ENCODE assay signal across 8 cellular contexts in the genomic region with DNA sequence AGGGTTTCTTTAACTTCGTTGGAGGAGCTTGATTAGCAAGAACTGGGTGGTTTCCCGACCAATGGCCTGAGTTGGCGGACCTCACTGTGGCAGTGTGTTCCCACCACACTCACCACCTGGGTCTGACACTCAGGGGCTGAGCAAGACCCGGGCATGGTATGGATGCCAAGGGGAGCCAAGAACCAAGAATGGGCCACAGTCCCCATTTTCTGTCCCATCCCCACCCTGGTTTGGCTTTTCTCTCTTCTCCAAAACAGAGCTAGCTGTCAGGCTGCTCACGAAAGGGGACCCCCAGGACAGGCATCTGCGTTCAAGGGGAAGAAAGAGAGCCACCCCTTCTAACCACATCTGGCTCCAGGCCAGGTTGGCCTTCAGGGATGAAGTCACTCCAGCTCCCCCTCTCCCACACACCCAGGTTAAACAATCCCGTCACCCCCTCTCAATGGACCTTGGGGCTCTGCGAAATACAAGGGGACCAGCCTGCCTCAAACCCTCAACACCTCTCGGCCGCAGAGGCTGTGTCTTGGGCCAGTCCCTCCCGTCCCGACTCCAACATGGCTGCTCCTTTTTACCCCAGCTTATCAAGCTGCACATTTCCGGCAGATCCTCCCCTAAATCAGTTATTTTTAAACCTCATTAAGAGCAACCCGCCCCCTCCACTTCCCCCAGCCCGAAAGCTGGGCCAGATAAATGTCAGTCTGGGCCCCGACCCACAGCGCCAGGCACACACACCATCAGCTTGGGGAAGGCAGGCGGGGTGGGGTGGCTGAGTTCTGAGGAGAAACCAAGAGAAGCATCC. TPM values are rescaled to one million over a fixed set of nuclear protein-coding genes. Genes with fewer than 3 reads are reported as not detected.
DNase-seq lines count a peak whose midpoint lies in the region; ATAC-seq and TF ChIP-seq lines count a peak whose summit lies in the region.

No MANE protein-coding gene starts in this region.

- intact Hi-C loops in uterus (cut with DNase I; ENCODE audit: low total_unique reads): no loop called here

- DNase-seq in uterus (peak in 1 of 2 donors; percentile 52), NCI-H1694 (lab: John Stamatoyannopoulos, UW) (no peak), left lobe of liver (ENCODE audit: low spot score) (no peak), NCI-H748 (lab: John Stamatoyannopoulos, UW; ENCODE audit: unreplicated experiment) (no peak)

- H3K9ac ChIP-seq in liver (ENCODE audit: low read depth in 1 of 2, low read length in 2 of 2): no peak overlapping the region

- ATAC-seq in HG02642 (IDR thresholded peaks at IDR 0.05; ENCODE audit: poor library complexity, unreplicated experiment): peak; percentile 10
- ATAC-seq in left lobe of liver: no peak

- H3K9me3 ChIP-seq in liver (ENCODE audit: control insufficient read depth in 4 of 4, low read length in 3 of 4) (no peaks in the 10 kb centered on the region), uterus (no peaks in the 10 kb centered on the region)

- peak overlapping the region; percentile 95 for H3K27ac Mint-ChIP-seq in activated naive CD8-positive, alpha-beta T cell

- H3K4me1 ChIP-seq in liver (ENCODE audit: control insufficient read depth in 4 of 4, insufficient read depth in 4 of 4, low read length in 3 of 4): peaks cover 12 to 37% (median 23%) of the 10 kb centered on the region in 4 donors
- H3K4me1 ChIP-seq in uterus: peaks cover 0 to 15% of the 10 kb centered on the region in 2 donors

- no peak for TF ChIP-seq RAD21 in liver (IDR thresholded peaks at IDR 0.05)

- H3K4me3 Mint-ChIP-seq in activated naive CD8-positive, alpha-beta T cell: peak overlapping the region; percentile 95

- peaks cover 15% of the 10 kb centered on the region for H3K36me3 Mint-ChIP-seq in activated naive CD8-positive, alpha-beta T cell

- no peaks in the 10 kb centered on the region for H3K27me3 ChIP-seq in liver (ENCODE audit: control insufficient read depth in 4 of 4, insufficient read depth in 4 of 4, low read length in 3 of 4)
- H3K27me3 ChIP-seq in uterus: no peaks in the 10 kb centered on the region

- no peak for TF ChIP-seq CTCF in 22Rv1 (IDR thresholded peaks at IDR 0.05)
- no peak for TF ChIP-seq CTCF in liver (IDR thresholded peaks at IDR 0.05; ENCODE audit: low read depth, low read length, missing input control)
- TF ChIP-seq CTCF in uterus (IDR thresholded peaks at IDR 0.05): no peak

- WGBS in liver: 71% methylated on average over 18 of the region's 18 CpGs

- H3K4me3 ChIP-seq in liver (ENCODE audit: low read depth in 1 of 3, low read length in 3 of 3): peak overlapping the region in 2 of 3 donors; percentile 9 to 18
- H3K4me3 ChIP-seq in uterus: peak overlapping the region; percentile 85 to 94

- no peak for TF ChIP-seq POLR2A in uterus (IDR thresholded peaks at IDR 0.05)

- peaks cover 8 to 30% (median 21%) of the 10 kb centered on the region in 4 donors for H3K36me3 ChIP-seq in liver (ENCODE audit: control insufficient read depth in 4 of 4, insufficient read depth in 3 of 4, low read depth in 1 of 4, low read length in 3 of 4)
- H3K36me3 ChIP-seq in uterus: no peaks in the 10 kb centered on the region

- no peaks in the 10 kb centered on the region for H3K27me3 Mint-ChIP-seq in activated naive CD8-positive, alpha-beta T cell

- peak overlapping the region; percentile 95; the same call in 1 of the 2 replicates for H3K27ac ChIP-seq in 22Rv1
- peak overlapping the region; percentile 95 to 97 for H3K27ac ChIP-seq in liver (ENCODE audit: low read depth in 1 of 2, low read length in 2 of 2)
- H3K27ac ChIP-seq in uterus: peak overlapping the region; percentile 96 to 97

- peaks cover 75% of the 10 kb centered on the region for H3K4me1 Mint-ChIP-seq in activated naive CD8-positive, alpha-beta T cell (ENCODE audit: low read depth)

- no peaks in the 10 kb centered on the region for H3K9me3 Mint-ChIP-seq in activated naive CD8-positive, alpha-beta T cell (ENCODE audit: low read depth)

TF ChIP-seq in liver, 16 proteins besides CTCF, POLR2A, EP300 and RAD21:
- TF ChIP-seq TAF1 (conservative IDR thresholded peaks at IDR 0.05) (no peak), MAX (IDR thresholded peaks at IDR 0.05) (no peak), EGR1 (IDR thresholded peaks at IDR 0.05; ENCODE audit: low read depth in 2 of 2) (no peak), NR2F2 (IDR thresholded peaks at IDR 0.05) (no peak), FOXA1 (IDR thresholded peaks at IDR 0.05) (no peak), HNF4G (IDR thresholded peaks at IDR 0.05) (no peak), YY1 (IDR thresholded peaks at IDR 0.05) (peak; percentile 6)
- TF ChIP-seq, protein P1, sequence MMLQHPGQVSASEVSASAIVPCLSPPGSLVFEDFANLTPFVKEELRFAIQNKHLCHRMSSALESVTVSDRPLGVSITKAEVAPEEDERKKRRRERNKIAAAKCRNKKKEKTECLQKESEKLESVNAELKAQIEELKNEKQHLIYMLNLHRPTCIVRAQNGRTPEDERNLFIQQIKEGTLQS (IDR thresholded peaks at IDR 0.05): no peak

RNA-seq across cellular contexts. Expression of gene TAGLN2, which starts 3.4 kb away (rescaled TPM):
- total RNA-seq in liver (10 to 100 TPM; 46.4 to 81.8 TPM), uterus (100 to 1,000 TPM; 113 to 246 (median 197) TPM), left lobe of liver (68.3 TPM)
- polyA plus RNA-seq in liver: 100 to 1,000 TPM in 1 of 2 donors, 10 to 100 TPM in 1; 77.8 to 113 TPM

RNA-seq across cellular contexts. Expression of gene CFAP45, which starts 21.9 kb away (rescaled TPM):
- total RNA-seq in liver (not detected), uterus (1 to 10 TPM in 2 of 4 donors, under 1 TPM in 1, not detected in 1; 0.97 to 3.6 (median 1.8) TPM), left lobe of liver (not detected)
- polyA plus RNA-seq in liver: under 1 TPM; 0.03 to 0.24 TPM

RNA-seq across cellular contexts. Expression of gene IGSF9, which starts 23.5 kb away (rescaled TPM):
- total RNA-seq in liver (10 to 100 TPM in 1 of 2 donors, under 1 TPM in 1; 0.14 to 18.2 TPM), uterus (1 to 10 TPM in 2 of 4 donors, under 1 TPM in 1, not detected in 1; 0.29 to 6.2 (median 1.2) TPM), left lobe of liver (17.0 TPM)
- 10 to 100 TPM; 14.0 to 21.3 TPM for polyA plus RNA-seq in liver

RNA-seq across cellular contexts. Expression of gene SLAMF9, which starts 32.1 kb away (rescaled TPM):
- total RNA-seq in liver (under 1 TPM in 1 of 2 donors, not detected in 1; 0.25 TPM), uterus (not detected), left lobe of liver (0.83 TPM)
- under 1 TPM; 0.64 to 0.68 TPM for polyA plus RNA-seq in liver

RNA-seq across cellular contexts. Expression of gene VSIG8, which starts 59.4 kb away (rescaled TPM):
- total RNA-seq in liver: under 1 TPM in 1 of 2 donors, not detected in 1; 0.08 TPM
- not detected for polyA plus RNA-seq in liver
- total RNA-seq in uterus: under 1 TPM in 1 of 4 donors, not detected in 3; 0.37 TPM
- total RNA-seq in left lobe of liver: not detected
